In genomic region chr17:41429667-41430066, GRCh38 we compare ENCODE assay signal across 28 cellular contexts. TPM values are rescaled to one million over a fixed set of nuclear protein-coding genes. Genes with fewer than 3 reads are reported as not detected.
"Had no signal": no experiment of that assay in that cellular context is flagged by ENCODE, and none has a peak within 500 bp of the region (broad histone marks: within the 10 kb centered on the region; RNA-seq: fewer than 3 reads in every experiment).

No MANE protein-coding gene starts in this region.

- FAIRE-seq: K562, RCC 7860 had no signal

- H3K4me2 ChIP-seq: KMS-11, SK-N-SH had no signal

- H3K9me3 ChIP-seq: SK-N-SH had no signal

- H3K36me3 Mint-ChIP-seq: IgD-negative memory B cell, T-cell had no signal

- H3K27ac Mint-ChIP-seq: IgD-negative memory B cell, T-cell had no signal

- H3K4me3 Mint-ChIP-seq: IgD-negative memory B cell, T-cell had no signal

- H3K9ac ChIP-seq: KMS-11, SK-N-SH had no signal

- DNase-seq: Kasumi-1, MV-4-11, NCI-H1048, NCI-H1105, NCI-H1417, NCI-H1436 treated with DMSO at 0.1 percent for 48 hours, NCI-H1694, NCI-H187 treated with DMSO at 0.1 percent for 48 hours, NCI-H2029 treated with DMSO at 0.1 percent for 48 hours, NCI-H2107, NCI-H226, NCI-H446, NCI-H510A, NCI-H524 treated with DMSO at 0.1 percent for 48 hours, NCI-H69, NCI-H774, SHP77, SK-N-SH, SW 1271, T-cell had no signal

- H3K4me3 ChIP-seq: K562 had no signal

- ATAC-seq: K562, T-cell had no signal

- H3K9me2 ChIP-seq: SK-N-SH had no signal

- H3K9me3 Mint-ChIP-seq: IgD-negative memory B cell, T-cell had no signal

- H3K27ac ChIP-seq: KMS-11, RWPE1 had no signal

- H3K4me1 Mint-ChIP-seq: IgD-negative memory B cell had no signal

RNA-seq across cellular contexts. Expression of gene KRT37, which starts 5.3 kb away (rescaled TPM):
- total RNA-seq: HT-29, K562, M059J, SK-MEL-5, T-cell had no signal
- polyA plus RNA-seq: IgD-negative memory B cell, K562, SK-N-SH had no signal

RNA-seq across cellular contexts. Expression of gene KRT38, which starts 11.1 kb away (rescaled TPM):
- total RNA-seq: HT-29, K562, M059J, SK-MEL-5, T-cell had no signal
- polyA plus RNA-seq: IgD-negative memory B cell, K562, SK-N-SH had no signal

RNA-seq across cellular contexts. Expression of gene KRT31, which starts 32.3 kb away (rescaled TPM):
- total RNA-seq: HT-29, K562, M059J, SK-MEL-5, T-cell had no signal
- polyA plus RNA-seq: IgD-negative memory B cell, K562 had no signal

RNA-seq across cellular contexts. Expression of gene KRT32, which starts 37.5 kb away (rescaled TPM):
- total RNA-seq: HT-29, K562, SK-MEL-5, T-cell had no signal
- polyA plus RNA-seq: IgD-negative memory B cell, K562, SK-N-SH had no signal

RNA-seq across cellular contexts. Expression of gene KRT34, which starts 47.6 kb away (rescaled TPM):
- total RNA-seq: HT-29, K562, SK-MEL-5, T-cell had no signal
- polyA plus RNA-seq: IgD-negative memory B cell, K562 had no signal
